In genomic region chr16:897701-898100, GRCh38 we compare ENCODE assay signal across 16 cellular contexts.
"Had no signal": no experiment of that assay in that cellular context is flagged by ENCODE, and none has a peak within 500 bp of the region (broad histone marks: within the 10 kb centered on the region; RNA-seq: fewer than 3 reads in every experiment).

No MANE protein-coding gene starts in this region.

- H3K9me3 ChIP-seq: lower lobe of right lung, sigmoid colon, vagina had no signal

- H3K4me1 ChIP-seq: lower lobe of right lung, parathyroid adenoma, sigmoid colon, vagina had no signal

- H3K27me3 ChIP-seq: sigmoid colon, vagina had no signal

- DNase-seq: cortex of kidney; effector CD4-positive, alpha-beta T cell; immature natural killer cell; islet precursor cell; kidney glomerular epithelial cell; left ventricle myocardium superior; lower lobe of right lung; natural killer cell; sigmoid colon; stimulated activated CD4-positive, alpha-beta T cell treated with anti-CD3 and anti-CD28 coated beads, Interleukin-4, amount 100 ng/mL, for 4 hours; stimulated activated naive CD8-positive, alpha-beta T cell treated with anti-CD3 and anti-CD28 coated beads, Interleukin-15, Interleukin-2, amounts not matched to agents 100 U/mL and 50 U/mL, for 24 hours; trophoblast cell had no signal

- H3K9ac ChIP-seq: parathyroid adenoma had no signal

- ATAC-seq: left ventricle myocardium superior; lower lobe of right lung; natural killer cell; right cardiac atrium; stimulated activated memory B cell treated with anti-CD40 and anti-IgM and Interleukin-4, amounts not matched to agents 10 μg/mL and 1 μg/mL and 100 μg/mL, for 72 hours; stimulated activated naive CD8-positive, alpha-beta T cell treated with anti-CD3 and anti-CD28 coated beads, Interleukin-15, Interleukin-2, amounts not matched to agents 100 U/mL and 50 U/mL, for 24 hours had no signal

- H3K27ac ChIP-seq: lower lobe of right lung, parathyroid adenoma, vagina had no signal

- H3K4me3 ChIP-seq: lower lobe of right lung, sigmoid colon, vagina had no signal
